ENCODE assay signal across 26 cellular contexts in the genomic region with DNA sequence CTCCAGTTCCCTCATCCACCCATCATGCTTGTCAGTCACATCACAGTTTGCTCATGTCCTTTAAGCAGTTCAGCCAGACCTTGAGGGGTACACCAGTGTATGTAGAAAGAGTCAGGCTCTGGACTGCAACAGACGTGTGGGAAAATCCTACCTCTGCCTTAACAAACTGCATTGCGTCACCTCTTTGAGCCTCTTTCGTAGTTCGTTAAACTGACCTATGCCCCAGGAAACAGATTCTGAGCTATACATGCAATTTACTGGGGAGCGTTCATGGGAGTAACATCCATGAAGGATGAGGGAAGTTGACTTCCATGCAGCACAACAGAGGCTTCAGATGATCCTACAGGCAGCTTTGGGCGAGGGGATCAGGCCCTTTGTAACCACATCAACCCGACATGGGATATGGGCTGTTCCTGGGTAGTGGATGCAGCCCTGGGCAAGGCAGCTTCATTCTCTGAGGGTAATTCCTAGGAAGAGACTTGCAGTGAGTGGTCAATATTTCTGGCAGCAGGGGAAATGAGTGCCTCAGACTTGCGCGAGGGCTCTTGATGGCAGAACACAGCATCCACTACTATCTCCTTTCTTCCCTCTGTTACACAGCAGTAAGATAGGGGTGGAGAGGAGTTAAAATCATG. TPM values are rescaled to one million over a fixed set of nuclear protein-coding genes. Genes with fewer than 3 reads are reported as not detected.
"Had no signal": no experiment of that assay in that cellular context is flagged by ENCODE, and none has a peak within 500 bp of the region (broad histone marks: within the 10 kb centered on the region; RNA-seq: fewer than 3 reads in every experiment).

No MANE protein-coding gene starts in this region.

- H3K27me3 ChIP-seq: brain microvascular endothelial cell, heart left ventricle, ovary, vagina had no signal

- H3K27ac ChIP-seq: brain microvascular endothelial cell, coronary artery, gastroesophageal sphincter, heart left ventricle, left ventricle myocardium inferior, ovary, psoas muscle, tibial artery, vagina had no signal

- H3K4me3 ChIP-seq: coronary artery, gastroesophageal sphincter, heart left ventricle, left ventricle myocardium inferior, ovary, psoas muscle, tibial artery, vagina had no signal

- H3K9me3 ChIP-seq: gastroesophageal sphincter, heart left ventricle, left ventricle myocardium inferior, ovary, psoas muscle, tibial artery, vagina had no signal

- H3K4me1 ChIP-seq: gastroesophageal sphincter, tibial artery, vagina had no signal

- H3K9me3 Mint-ChIP-seq: activated CD4-positive, alpha-beta memory T cell treated with anti-CD3 and anti-CD28 coated beads, Interleukin-2, amount 10 ng/mL, durations not matched to agents 7 days and 5 days; activated naive CD4-positive, alpha-beta T cell treated with anti-CD3 and anti-CD28 coated beads for 36 hours; activated T-cell treated with anti-CD3 and anti-CD28 coated beads, Interleukin-2, amount 50 U/mL, for 24 hours; activated T-helper 2 cell treated with anti-CD3 and anti-CD28 coated beads, Interferon-gamma antibody, Interleukin-2, Interleukin-4, amounts not matched to agents 10 μg/mL and 5 μg/mL and 100 μg/mL, durations not matched to agents 14 hours and 24 hours and 36 hours; central memory CD8-positive, alpha-beta T cell; naive B cell; T-helper 2 cell treated with Interferon-gamma antibody and Interleukin-4, amounts not matched to agents 5 μg/mL and 100 μg/mL, for 36 hours had no signal

- H3K36me3 ChIP-seq: brain microvascular endothelial cell, ovary, vagina had no signal

- H3K27ac Mint-ChIP-seq: activated CD4-positive, alpha-beta memory T cell treated with anti-CD3 and anti-CD28 coated beads, Interleukin-2, amount 10 ng/mL, durations not matched to agents 7 days and 5 days; activated CD8-positive, alpha-beta memory T cell treated with anti-CD3 and anti-CD28 coated beads, Interleukin-2, amount 10 ng/mL, durations not matched to agents 7 days and 5 days; activated naive CD4-positive, alpha-beta T cell treated with anti-CD3 and anti-CD28 coated beads for 36 hours; activated T-cell treated with anti-CD3 and anti-CD28 coated beads, Interleukin-2, amount 50 U/mL, for 24 hours; activated T-helper 2 cell treated with anti-CD3 and anti-CD28 coated beads, Interferon-gamma antibody, Interleukin-2, Interleukin-4, amounts not matched to agents 10 μg/mL and 5 μg/mL and 100 μg/mL, durations not matched to agents 14 hours and 24 hours and 36 hours; T-helper 2 cell treated with Interferon-gamma antibody and Interleukin-4, amounts not matched to agents 5 μg/mL and 100 μg/mL, for 36 hours had no signal

- DNase-seq: activated CD4-positive, alpha-beta memory T cell treated with anti-CD3 and anti-CD28 coated beads, Interleukin-2, amount 10 ng/mL, durations not matched to agents 7 days and 5 days; activated CD4-positive, alpha-beta T cell treated with anti-CD3 and anti-CD28 coated beads for 48 hours; activated CD4-positive, CD25-positive, alpha-beta regulatory T cell; activated CD8-positive, alpha-beta memory T cell treated with anti-CD3 and anti-CD28 coated beads, Interleukin-2, amount 10 ng/mL, durations not matched to agents 7 days and 5 days; activated naive CD4-positive, alpha-beta T cell treated with anti-CD3 and anti-CD28 coated beads for 36 hours; activated T-cell treated with anti-CD3 and anti-CD28 coated beads, Interleukin-2, amount 50 U/mL, for 24 hours; aorta; brain microvascular endothelial cell; heart left ventricle; kidney; left ventricle myocardium inferior; mammary epithelial cell; naive B cell; ovary; psoas muscle; right cardiac atrium; stimulated activated naive CD8-positive, alpha-beta T cell treated with anti-CD3 and anti-CD28 coated beads, Interleukin-15, Interleukin-2, amounts not matched to agents 100 U/mL and 50 U/mL, for 24 hours; substantia nigra had no signal

- ATAC-seq: activated CD8-positive, alpha-beta memory T cell treated with anti-CD3 and anti-CD28 coated beads, Interleukin-2, amount 10 ng/mL, durations not matched to agents 7 days and 5 days; gastroesophageal sphincter; heart left ventricle; psoas muscle; right cardiac atrium; stimulated activated naive CD8-positive, alpha-beta T cell treated with anti-CD3 and anti-CD28 coated beads, Interleukin-15, Interleukin-2, amounts not matched to agents 100 U/mL and 50 U/mL, for 24 hours had no signal

- H3K4me3 Mint-ChIP-seq: activated CD4-positive, alpha-beta memory T cell treated with anti-CD3 and anti-CD28 coated beads, Interleukin-2, amount 10 ng/mL, durations not matched to agents 7 days and 5 days; activated CD8-positive, alpha-beta memory T cell treated with anti-CD3 and anti-CD28 coated beads, Interleukin-2, amount 10 ng/mL, durations not matched to agents 7 days and 5 days; activated naive CD4-positive, alpha-beta T cell treated with anti-CD3 and anti-CD28 coated beads for 36 hours; activated T-cell treated with anti-CD3 and anti-CD28 coated beads, Interleukin-2, amount 50 U/mL, for 24 hours; central memory CD8-positive, alpha-beta T cell; naive B cell; T-helper 2 cell treated with Interferon-gamma antibody and Interleukin-4, amounts not matched to agents 5 μg/mL and 100 μg/mL, for 36 hours had no signal

- H3K27me3 Mint-ChIP-seq: activated T-cell treated with anti-CD3 and anti-CD28 coated beads, Interleukin-2, amount 50 U/mL, for 24 hours had no signal

RNA-seq across cellular contexts. Expression of gene SPINK4, which starts 4.3 kb away (rescaled TPM):
- total RNA-seq: activated CD4-positive, alpha-beta memory T cell treated with anti-CD3 and anti-CD28 coated beads, Interleukin-2, amount 10 ng/mL, durations not matched to agents 7 days and 5 days; activated CD8-positive, alpha-beta memory T cell treated with anti-CD3 and anti-CD28 coated beads, Interleukin-2, amount 10 ng/mL, durations not matched to agents 7 days and 5 days; activated naive CD4-positive, alpha-beta T cell treated with anti-CD3 and anti-CD28 coated beads for 36 hours; activated T-helper 2 cell treated with anti-CD3 and anti-CD28 coated beads, Interferon-gamma antibody, Interleukin-2, Interleukin-4, amounts not matched to agents 10 μg/mL and 5 μg/mL and 100 μg/mL, durations not matched to agents 14 hours and 24 hours and 36 hours; aorta; epithelial cell of proximal tubule; gastroesophageal sphincter; heart left ventricle; kidney; left ventricle myocardium inferior; mammary epithelial cell; ovary; psoas muscle; right cardiac atrium; vagina had no signal
- polyA plus RNA-seq: heart left ventricle, mammary epithelial cell, ovary, right cardiac atrium had no signal
